ENCODE assay signal across 25 cellular contexts in the genomic region with DNA sequence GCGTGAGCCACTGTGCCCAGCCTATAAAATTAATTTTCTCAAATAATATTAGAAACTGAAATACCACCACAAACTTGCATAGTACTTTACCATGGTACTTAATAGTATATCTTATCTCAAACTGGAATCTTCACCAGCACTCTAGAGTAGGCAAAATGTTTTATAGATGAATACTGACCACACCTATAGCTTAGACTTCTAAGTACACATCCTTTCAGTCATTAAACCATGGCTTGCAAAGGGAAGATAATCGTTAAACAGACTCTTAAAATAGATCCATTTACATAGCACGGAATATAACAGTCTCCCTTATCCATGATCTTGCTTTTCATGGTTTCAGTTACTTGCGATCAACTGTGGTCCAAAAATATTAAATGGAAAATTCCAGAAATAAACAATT.
"Had no signal": no experiment of that assay in that cellular context is flagged by ENCODE, and none has a peak within 500 bp of the region (broad histone marks: within the 10 kb centered on the region; RNA-seq: fewer than 3 reads in every experiment).

No MANE protein-coding gene starts in this region.

- H3K9me3 ChIP-seq: esophagus squamous epithelium, ovary, right lobe of liver, transverse colon, upper lobe of right lung, uterus had no signal

- H3K4me1 ChIP-seq: transverse colon had no signal

- H3K4me3 ChIP-seq: coronary artery, esophagus squamous epithelium, lung, ovary, right lobe of liver, transverse colon, upper lobe of right lung, uterus had no signal

- DNase-seq: dermis blood vessel endothelial cell; effector memory CD4-positive, alpha-beta T cell; erythroblast; esophagus squamous epithelium; hypothalamus; immature natural killer cell; islet precursor cell; kidney glomerular epithelial cell; left ventricle myocardium superior; natural killer cell; occipital lobe; ovary; right lobe of liver; small intestine; stimulated activated CD4-positive, alpha-beta T cell treated with anti-CD3 and anti-CD28 coated beads, Interleukin-15, amount 100 ng/mL, for 24 hours; stimulated activated CD4-positive, alpha-beta T cell treated with anti-CD3 and anti-CD28 coated beads, Interleukin-2, amount 100 ng/mL, for 48 hours; stimulated activated naive B cell treated with anti-CD40 and anti-IgM and Interleukin-4, amounts not matched to agents 10 μg/mL and 1 μg/mL and 100 μg/mL, for 72 hours; transverse colon; upper lobe of right lung; uterus had no signal

- H3K27me3 Mint-ChIP-seq: memory B cell; progenitor cell of endocrine pancreas; stimulated activated naive B cell treated with anti-CD40 and anti-IgM and Interleukin-4, amounts not matched to agents 10 μg/mL and 1 μg/mL and 100 μg/mL, for 72 hours; stimulated activated naive CD8-positive, alpha-beta T cell treated with anti-CD3 and anti-CD28 coated beads, Interleukin-15, Interleukin-2, amounts not matched to agents 100 ng/mL and 50 ng/mL, for 24 hours had no signal

- H3K27me3 ChIP-seq: esophagus squamous epithelium, ovary, right lobe of liver, transverse colon, upper lobe of right lung, uterus had no signal

- H3K27ac Mint-ChIP-seq: immature natural killer cell; memory B cell; natural killer cell; progenitor cell of endocrine pancreas; stimulated activated naive B cell treated with anti-CD40 and anti-IgM and Interleukin-4, amounts not matched to agents 10 μg/mL and 1 μg/mL and 100 μg/mL, for 72 hours; stimulated activated naive CD8-positive, alpha-beta T cell treated with anti-CD3 and anti-CD28 coated beads, Interleukin-15, Interleukin-2, amounts not matched to agents 100 ng/mL and 50 ng/mL, for 24 hours had no signal

- H3K4me1 Mint-ChIP-seq: immature natural killer cell, natural killer cell had no signal

- H3K9me3 Mint-ChIP-seq: immature natural killer cell; memory B cell; natural killer cell; stimulated activated naive B cell treated with anti-CD40 and anti-IgM and Interleukin-4, amounts not matched to agents 10 μg/mL and 1 μg/mL and 100 μg/mL, for 72 hours; stimulated activated naive CD8-positive, alpha-beta T cell treated with anti-CD3 and anti-CD28 coated beads, Interleukin-15, Interleukin-2, amounts not matched to agents 100 ng/mL and 50 ng/mL, for 24 hours had no signal

- H3K36me3 ChIP-seq: ovary, uterus had no signal

- H3K27ac ChIP-seq: coronary artery, esophagus squamous epithelium, ovary, right lobe of liver, transverse colon, upper lobe of right lung, uterus had no signal

- H3K4me3 Mint-ChIP-seq: immature natural killer cell; memory B cell; natural killer cell; stimulated activated naive B cell treated with anti-CD40 and anti-IgM and Interleukin-4, amounts not matched to agents 10 μg/mL and 1 μg/mL and 100 μg/mL, for 72 hours; stimulated activated naive CD8-positive, alpha-beta T cell treated with anti-CD3 and anti-CD28 coated beads, Interleukin-15, Interleukin-2, amounts not matched to agents 100 ng/mL and 50 ng/mL, for 24 hours had no signal
